In the genomic region with DNA sequence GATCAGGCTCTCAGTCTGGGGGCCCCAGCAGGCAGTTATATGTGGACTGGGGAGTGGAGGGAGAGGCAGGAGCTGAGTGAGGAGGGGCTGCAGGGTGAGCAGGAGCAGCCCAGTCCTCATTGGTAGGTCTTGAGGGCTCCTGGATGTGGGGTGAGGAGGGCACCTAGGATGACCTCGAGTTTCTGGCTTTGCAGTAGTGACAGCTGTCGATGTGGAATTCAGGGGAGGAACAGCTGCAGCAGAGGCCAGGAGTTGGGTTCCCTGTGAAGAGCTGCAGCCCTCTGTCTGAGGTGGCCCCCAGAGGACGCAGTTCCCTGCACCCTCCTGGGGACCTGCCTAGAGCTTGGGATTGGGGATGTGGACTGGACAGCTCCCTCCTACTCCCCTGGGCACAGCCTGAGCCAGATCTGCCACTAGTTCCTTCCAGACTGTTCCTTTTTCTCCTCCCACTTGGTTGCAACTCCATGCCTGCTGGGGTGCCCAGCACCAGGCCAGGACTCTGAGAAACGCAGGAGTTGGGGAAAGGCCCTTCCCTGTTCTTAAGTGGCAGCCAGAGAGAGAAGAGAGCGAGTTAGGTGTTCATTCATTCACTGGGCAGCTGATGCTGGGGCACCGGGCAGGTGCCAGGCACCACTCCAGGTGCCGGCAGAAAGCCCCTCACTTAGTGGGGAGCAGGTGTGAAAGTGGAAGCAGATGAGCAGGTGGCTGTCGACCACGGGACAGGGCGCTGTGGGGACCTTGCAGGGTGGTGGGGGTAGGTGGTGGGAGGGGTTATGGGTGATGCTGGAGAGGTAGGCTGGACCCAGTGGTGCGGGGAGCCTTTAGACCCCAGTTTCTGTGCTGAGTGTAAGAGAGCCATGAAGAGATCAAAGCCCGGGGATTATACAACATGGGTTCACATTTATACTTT, we compare ENCODE assay signal across 17 cellular contexts. TPM values are rescaled to one million over a fixed set of nuclear protein-coding genes. Genes with fewer than 3 reads are reported as not detected.
DNase-seq lines count a peak whose midpoint lies in the region; ATAC-seq and TF ChIP-seq lines count a peak whose summit lies in the region.
"Had no signal": no experiment of that assay in that cellular context is flagged by ENCODE, and none has a peak within 500 bp of the region (broad histone marks: within the 10 kb centered on the region; RNA-seq: fewer than 3 reads in every experiment).

No MANE protein-coding gene starts in this region.

- H3K27ac ChIP-seq in OCI-LY1 (ENCODE audit: low read depth, low read length, poor library complexity, severe bottlenecking), result peak overlapping the region; percentile 52
- H3K27ac ChIP-seq in stomach smooth muscle (ENCODE audit: low read length), result peak overlapping the region; percentile 18

- H3K36me3 Mint-ChIP-seq in activated naive CD4-positive, alpha-beta T cell treated with anti-CD3 and anti-CD28 coated beads, Interleukin-2, amount 50 U/mL, for 72 hours, result no peaks in the 10 kb centered on the region
- H3K36me3 Mint-ChIP-seq in endothelial cell (ENCODE audit: low read depth, unreplicated experiment), result peaks cover 48% of the 10 kb centered on the region
- H3K36me3 Mint-ChIP-seq: CD8-positive, alpha-beta T cell had no signal

- H3K9me3 ChIP-seq in OCI-LY1 (ENCODE audit: low read length) (no peaks in the 10 kb centered on the region), stomach smooth muscle (ENCODE audit: control insufficient read depth in 2 of 2, low read length in 2 of 2) (no peaks in the 10 kb centered on the region)

- H3K36me3 ChIP-seq in OCI-LY1 (ENCODE audit: insufficient read depth, low read length) (peaks cover 80% of the 10 kb centered on the region), stomach smooth muscle (ENCODE audit: control insufficient read depth in 2 of 2, insufficient read depth in 2 of 2, low read length in 2 of 2) (peaks cover 20 to 31% of the 10 kb centered on the region in 2 donors)

- no peak overlapping the region for H3K4me2 ChIP-seq in OCI-LY1 (ENCODE audit: low read length)

- no peaks in the 10 kb centered on the region for H3K27me3 ChIP-seq in OCI-LY1 (ENCODE audit: insufficient read depth, low read length)
- H3K27me3 ChIP-seq in stomach smooth muscle (ENCODE audit: control insufficient read depth in 1 of 2, insufficient read depth in 2 of 2, low read length in 2 of 2), result no peaks in the 10 kb centered on the region

- peaks cover 35% of the 10 kb centered on the region for H3K4me1 ChIP-seq in OCI-LY1 (ENCODE audit: insufficient read depth, low read length, severe bottlenecking)
- H3K4me1 ChIP-seq in stomach smooth muscle (ENCODE audit: control insufficient read depth, insufficient read depth, low read length), result peaks cover 17% of the 10 kb centered on the region

- H3K27me3 Mint-ChIP-seq in endothelial cell (ENCODE audit: unreplicated experiment), result peaks cover 21% of the 10 kb centered on the region

- TF ChIP-seq CTCF in OCI-LY1 (IDR thresholded peaks at IDR 0.05; ENCODE audit: low read length) (no peak), endothelial cell (IDR thresholded peaks at IDR 0.05; ENCODE audit: unreplicated experiment) (no peak)

- ATAC-seq in activated naive CD4-positive, alpha-beta T cell treated with anti-CD3 and anti-CD28 coated beads, Interleukin-2, amount 50 U/mL, for 72 hours, result no peak
- no peak for ATAC-seq in stimulated activated naive CD8-positive, alpha-beta T cell treated with anti-CD3 and anti-CD28 coated beads, Interleukin-15, Interleukin-2, amounts not matched to agents 100 U/mL and 50 U/mL, for 24 hours
- ATAC-seq: CD8-positive, alpha-beta T cell had no signal

- H3K4me3 ChIP-seq in OCI-LY1 (ENCODE audit: low read depth, low read length, poor library complexity, severe bottlenecking), result no peak overlapping the region
- no peak overlapping the region for H3K4me3 ChIP-seq in stomach smooth muscle (ENCODE audit: low read length in 2 of 2)

- DNase-seq in activated naive CD4-positive, alpha-beta T cell treated with anti-CD3 and anti-CD28 coated beads, Interleukin-2, amount 50 U/mL, for 72 hours (ENCODE audit: low spot score in 2 of 2), result no peak
- DNase-seq in activated naive CD4-positive, alpha-beta T cell (lab: John Stamatoyannopoulos, UW), result no peak
- DNase-seq in endothelial cell (ENCODE audit: low spot score) (no peak), NCI-H774 (lab: John Stamatoyannopoulos, UW) (no peak)
- DNase-seq in activated CD8-positive, alpha-beta memory T cell treated with anti-CD3 and anti-CD28 coated beads, Interleukin-2, amount 50 U/mL, for 48 hours, result no peak
- DNase-seq in stimulated activated naive CD8-positive, alpha-beta T cell treated with anti-CD3 and anti-CD28 coated beads, Interleukin-15, Interleukin-2, amounts not matched to agents 100 U/mL and 50 U/mL, for 24 hours, result no peak
- DNase-seq: CD8-positive, alpha-beta T cell; DND-41; GF-D8; MM.1S; NCI-H1930; NCI-H226; SIG-M5 had no signal

- no peaks in the 10 kb centered on the region for H3F3A ChIP-seq in OCI-LY1 (ENCODE audit: insufficient read depth, low read length)

- no peaks in the 10 kb centered on the region for H3K79me2 ChIP-seq in OCI-LY1 (ENCODE audit: insufficient read depth, low read length)

- no peaks in the 10 kb centered on the region for H4K20me1 ChIP-seq in OCI-LY1 (ENCODE audit: insufficient read depth, low read length)

- no peak overlapping the region for H3K9ac ChIP-seq in OCI-LY1 (ENCODE audit: low read length)
- H3K9ac ChIP-seq in stomach smooth muscle (ENCODE audit: low read length in 2 of 2), result no peak overlapping the region

- peak overlapping the region; percentile 13 to 22 for H3K27ac Mint-ChIP-seq in activated naive CD4-positive, alpha-beta T cell treated with anti-CD3 and anti-CD28 coated beads, Interleukin-2, amount 50 U/mL, for 72 hours
- H3K27ac Mint-ChIP-seq in endothelial cell (ENCODE audit: unreplicated experiment), result peak overlapping the region; percentile 27
- H3K27ac Mint-ChIP-seq: CD8-positive, alpha-beta T cell had no signal

- no peaks in the 10 kb centered on the region for H3K9me3 Mint-ChIP-seq in activated naive CD4-positive, alpha-beta T cell treated with anti-CD3 and anti-CD28 coated beads, Interleukin-2, amount 50 U/mL, for 72 hours
- no peaks in the 10 kb centered on the region for H3K9me3 Mint-ChIP-seq in endothelial cell (ENCODE audit: unreplicated experiment)
- H3K9me3 Mint-ChIP-seq: CD8-positive, alpha-beta T cell had no signal

- H2AFZ ChIP-seq in OCI-LY1 (ENCODE audit: low read length), result no peak overlapping the region

- no peak overlapping the region for H3K4me3 Mint-ChIP-seq in endothelial cell (ENCODE audit: unreplicated experiment)
- H3K4me3 Mint-ChIP-seq: CD8-positive, alpha-beta T cell had no signal

- peaks cover 10% of the 10 kb centered on the region for H3K4me1 Mint-ChIP-seq in endothelial cell (ENCODE audit: unreplicated experiment)

- H3K9me2 ChIP-seq in OCI-LY1 (ENCODE audit: low read depth, low read length), result no peaks in the 10 kb centered on the region

RNA-seq across cellular contexts. Expression of a gene that starts 57.9 kb away (rescaled TPM):
- 10 to 100 TPM; 30.9 to 35.7 TPM for total RNA-seq in activated naive CD4-positive, alpha-beta T cell treated with anti-CD3 and anti-CD28 coated beads, Interleukin-2, amount 50 U/mL, for 72 hours
- not detected for total RNA-seq in endothelial cell (ENCODE audit: unreplicated experiment)
- total RNA-seq: A673, H4 had no signal

Comparison
In these comparisons a context has a peak if more than half of its experiments do, and no peak if none do; other contexts are left out.
1. RNA of a gene that starts 57.9 kb away (total RNA-seq): 30.9 to 35.7 TPM in activated naive CD4-positive, alpha-beta T cell treated with anti-CD3 and anti-CD28 coated beads, Interleukin-2, amount 50 U/mL, for 72 hours; not detected in endothelial cell (single experiment); every median in the first group is over 10 times any median in the second.